In genomic region chr2:121239471-121239870, GRCh38 we compare ENCODE assay signal across 1 cellular context.
TF ChIP-seq lines count a peak whose summit lies in the region.

No MANE protein-coding gene starts in this region.

TF ChIP-seq in HepG2, 621 proteins besides CTCF, POLR2A, EP300 and RAD21 (continued from another document):
- no peak for TF ChIP-seq PLSCR1 (CRISPR knock-in tag; IDR thresholded peaks at IDR 0.05; ENCODE audit: borderline replicate concordance)
